ENCODE assay signal across 9 cellular contexts in the genomic region with DNA sequence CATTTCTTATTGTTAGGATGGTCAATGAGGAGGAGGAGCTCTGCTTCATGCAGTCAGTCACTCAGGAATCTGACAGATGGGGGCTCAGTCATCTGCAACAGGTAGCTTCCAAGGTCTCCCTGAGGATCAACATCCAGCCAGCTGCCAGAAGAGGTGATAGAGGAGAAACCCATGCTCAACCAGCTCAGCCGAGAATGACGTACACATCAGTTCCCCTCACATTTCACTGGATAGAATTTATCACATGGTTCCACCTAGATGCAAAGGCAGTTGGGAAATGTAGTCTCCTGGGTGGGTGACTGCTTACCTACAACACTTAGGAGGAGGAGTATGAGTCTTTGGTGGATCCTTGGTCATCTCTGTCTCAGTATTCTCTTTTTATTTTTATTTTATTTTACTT.
DNase-seq lines count a peak whose midpoint lies in the region; ATAC-seq and TF ChIP-seq lines count a peak whose summit lies in the region.
"Had no signal": no experiment of that assay in that cellular context is flagged by ENCODE, and none has a peak within 500 bp of the region (broad histone marks: within the 10 kb centered on the region; RNA-seq: fewer than 3 reads in every experiment).

No MANE protein-coding gene starts in this region.

- peaks cover 76% of the 10 kb centered on the region for H3K4me1 Mint-ChIP-seq in brain

- H3K4me1 ChIP-seq in cardiac muscle cell (ENCODE audit: low read depth): peaks cover 12% of the 10 kb centered on the region
- peaks cover 0 to 4% of the 10 kb centered on the region in 2 donors for H3K4me1 ChIP-seq in right atrium auricular region

- H3K9me3 Mint-ChIP-seq in brain: peaks cover 0 to 4% (median 0%) of the 10 kb centered on the region in 5 experiments

- H3K27ac ChIP-seq in cardiac muscle cell: no peak overlapping the region
- no peak overlapping the region for H3K27ac ChIP-seq in right atrium auricular region

- H3K36me3 Mint-ChIP-seq in brain: no peaks in the 10 kb centered on the region

- H3K36me3 ChIP-seq in cardiac muscle cell: no peaks in the 10 kb centered on the region
- no peaks in the 10 kb centered on the region for H3K36me3 ChIP-seq in right atrium auricular region

- no peaks in the 10 kb centered on the region for H3K27me3 ChIP-seq in cardiac muscle cell
- H3K27me3 ChIP-seq in right atrium auricular region: no peaks in the 10 kb centered on the region

- peak overlapping the region in 4 of 5 experiments; percentile 24 to 58 (median 38) for H3K4me3 Mint-ChIP-seq in brain
- H3K4me3 Mint-ChIP-seq: T-helper 1 cell treated with Interleukin-12 subunit alpha and Interleukin-12 subunit beta and Interleukin-4 antibody, amounts not matched to agents 30 μg/mL and 1 μg/mL, for 36 hours had no signal

- peaks cover 4% of the 10 kb centered on the region for H3K27me3 Mint-ChIP-seq in brain

- ATAC-seq in omental fat pad (ENCODE audit: low FRiP score) (peak; percentile 11), HG02759 (IDR thresholded peaks at IDR 0.05; ENCODE audit: unreplicated experiment) (no peak), HG03521 (IDR thresholded peaks at IDR 0.05; ENCODE audit: unreplicated experiment) (no peak), HG02610 (IDR thresholded peaks at IDR 0.05; ENCODE audit: unreplicated experiment) (no peak)

- no peaks in the 10 kb centered on the region for H3K9me3 ChIP-seq in cardiac muscle cell (ENCODE audit: low read depth)
- no peaks in the 10 kb centered on the region for H3K9me3 ChIP-seq in right atrium auricular region

- H3K27ac Mint-ChIP-seq in brain: peak overlapping the region in 2 of 5 experiments; percentile 61 to 67
- H3K27ac Mint-ChIP-seq: T-helper 1 cell treated with Interleukin-12 subunit alpha and Interleukin-12 subunit beta and Interleukin-4 antibody, amounts not matched to agents 30 μg/mL and 1 μg/mL, for 36 hours had no signal

- DNase-seq in cardiac muscle cell (ENCODE audit: low read depth in 1 of 2, low spot score in 1 of 2) (peak; percentile 57 to 65), right atrium auricular region (ENCODE audit: low spot score) (no peak), NCI-H510A treated with DMSO at 0.1 percent for 48 hours (lab: John Stamatoyannopoulos, UW) (peak; percentile 88), omental fat pad (ENCODE audit: low spot score) (no peak)

- no peak for TF ChIP-seq CTCF in cardiac muscle cell (IDR thresholded peaks at IDR 0.05; ENCODE audit: low read depth, low read length)
- no peak for TF ChIP-seq CTCF in right atrium auricular region (IDR thresholded peaks at IDR 0.05)
- TF ChIP-seq CTCF in brain (conservative IDR thresholded peaks at IDR 0.05): no peak
- TF ChIP-seq CTCF in omental fat pad (IDR thresholded peaks at IDR 0.05): no peak

- H3K4me3 ChIP-seq in cardiac muscle cell (no peak overlapping the region), right atrium auricular region (no peak overlapping the region)

Comparison
In these comparisons a context has a peak if more than half of its experiments do, and no peak if none do; other contexts are left out.
1. DNase-seq: peak in cardiac muscle cell (2 of 2) and NCI-H510A treated with DMSO at 0.1 percent for 48 hours (single experiment); none in right atrium auricular region (single experiment) and omental fat pad (single experiment).